Comparison of ENCODE assay signal across 2 cellular contexts in genomic region chr4:159003420-159004253, GRCh38.
TF ChIP-seq lines count a peak whose summit lies in the region.

No MANE protein-coding gene starts in this region.

TF ChIP-seq in IMR-90, 13 proteins besides CTCF, POLR2A, EP300 and RAD21:
- TF ChIP-seq NFE2L2 (IDR thresholded peaks at IDR 0.05; ENCODE audit: low read depth, low read length) (peak; percentile 60; the same call in 1 of the 2 replicates), FOS (IDR thresholded peaks at IDR 0.05; ENCODE audit: low read depth, low read length) (peak; percentile 16; the same call in 1 of the 2 replicates), MAZ (IDR thresholded peaks at IDR 0.05; ENCODE audit: borderline replicate concordance, low read depth, low read length) (no peak), MAFK (IDR thresholded peaks at IDR 0.05; ENCODE audit: low read depth, low read length) (peak; percentile 40; the same call in 1 of the 2 replicates)

TF ChIP-seq in SK-N-SH, 30 proteins besides CTCF, POLR2A, EP300 and RAD21:
- TF ChIP-seq NRF1 (IDR thresholded peaks at IDR 0.05; ENCODE audit: low read depth, low read length) (no peak), ZBTB33 (IDR thresholded peaks at IDR 0.05; ENCODE audit: borderline replicate concordance, low read depth) (no peak), FOSL2 (IDR thresholded peaks at IDR 0.05; ENCODE audit: borderline replicate concordance, low read depth) (no peak), NFIC (IDR thresholded peaks at IDR 0.05; ENCODE audit: borderline replicate concordance) (no peak), CHD2 (IDR thresholded peaks at IDR 0.05; ENCODE audit: low read length, partially characterized antibody) (no peak), RCOR1 (IDR thresholded peaks at IDR 0.05; ENCODE audit: low read length) (no peak)
